ENCODE assay signal across 8 cellular contexts in genomic region chr7:23273141-23273599, GRCh38. TPM values are rescaled to one million over a fixed set of nuclear protein-coding genes. Genes with fewer than 3 reads are reported as not detected.
A peak's percentile ranks its signal among the peaks of the same experiment; 100 is the strongest.
DNase-seq lines count a peak whose midpoint lies in the region; ATAC-seq, FAIRE-seq and TF ChIP-seq lines count a peak whose summit lies in the region.

No MANE protein-coding gene starts in this region.

- H3K9me3 Mint-ChIP-seq in CD14-positive monocyte = no peaks in the 10 kb centered on the region

- H3K27ac Mint-ChIP-seq in CD14-positive monocyte = no peak overlapping the region

- H3K27me3 ChIP-seq in left lung = peaks cover 0 to 12% of the 10 kb centered on the region in 2 donors

- H3K36me3 Mint-ChIP-seq in CD14-positive monocyte = no peaks in the 10 kb centered on the region

- H3K4me1 Mint-ChIP-seq in CD14-positive monocyte = peaks cover 5% of the 10 kb centered on the region

- peak; percentile 95 for FAIRE-seq in GM19239 (lab: Jason Lieb, UNC)

- peak; percentile 94 for TF ChIP-seq CTCF in CD14-positive monocyte (IDR thresholded peaks at IDR 0.05)
- TF ChIP-seq CTCF in left lung (IDR thresholded peaks at IDR 0.05) = peak; percentile 77 to 82

- H3K4me1 ChIP-seq in left lung = peaks cover 4 to 6% of the 10 kb centered on the region in 2 donors

- H3K27me3 Mint-ChIP-seq in CD14-positive monocyte (ENCODE audit: low read depth in 3 of 3) = peaks cover 3 to 7% (median 5%) of the 10 kb centered on the region in 3 donors

- DNase-seq in CD14-positive monocyte (ENCODE audit: low spot score) (peak; percentile 79), GM19239 (ENCODE audit: insufficient read length, low spot score) (peak; percentile 65), NCI-H345 treated with DMSO at 0.1 percent for 48 hours (lab: John Stamatoyannopoulos, UW; ENCODE audit: unreplicated experiment) (peak; percentile 86), left lung (peak; percentile 91 to 96)
- DNase-seq in activated CD4-positive, CD25-positive, alpha-beta regulatory T cell treated with anti-CD3 and anti-CD28 coated beads, Interleukin-2, amount 50 U/mL, for 16 hours (ENCODE audit: low read depth, low spot score) = peak; percentile 72
- peak; percentile 72 for DNase-seq in central memory CD4-positive, alpha-beta T cell
- peak; percentile 85 to 90 (median 87) for DNase-seq in stimulated activated CD4-positive, alpha-beta T cell treated with anti-CD3 and anti-CD28 coated beads, TNF-alpha, amount 100 ng/mL, for 4 hours (ENCODE audit: low read depth in 3 of 3)

- ATAC-seq in HG03432 (IDR thresholded peaks at IDR 0.05; ENCODE audit: unreplicated experiment) = peak; percentile 98
- peak; percentile 99 for ATAC-seq in left lung

- intact Hi-C loops in CD14-positive monocyte (cut with micrococcal nuclease) (loop anchor here in 1 of 2 donors (10.0 kb wide), 1 partner anchor 442 kb away; the partner anchor contains the start of gene STK31), left lung (cut with DNase I) (no loop called here)

- H3K4me3 Mint-ChIP-seq in CD14-positive monocyte = peak overlapping the region; percentile 25 to 56

- no peak overlapping the region for H3K27ac ChIP-seq in left lung

- no peak overlapping the region for H3K4me3 ChIP-seq in left lung

- H3K36me3 ChIP-seq in left lung = no peaks in the 10 kb centered on the region

- H3K9me3 ChIP-seq in left lung = no peaks in the 10 kb centered on the region

RNA-seq across cellular contexts. Expression of gene MALSU1, which starts 26.0 kb away (rescaled TPM):
- 10 to 100 TPM; 41.4 to 41.5 TPM for polyA plus RNA-seq in CD14-positive monocyte
- total RNA-seq in left lung = 10 to 100 TPM; 47.4 to 47.7 TPM

RNA-seq across cellular contexts. Expression of gene GPNMB, which starts 26.6 kb away (rescaled TPM):
- polyA plus RNA-seq in CD14-positive monocyte = 1 to 10 TPM; 1.3 to 1.5 TPM
- 100 to 1,000 TPM; 236 to 290 TPM for total RNA-seq in left lung
